In genomic region chr14:54625158-54625557, GRCh38 we compare ENCODE assay signal across 14 cellular contexts. TPM values are rescaled to one million over a fixed set of nuclear protein-coding genes. Genes with fewer than 3 reads are reported as not detected.
DNase-seq lines count a peak whose midpoint lies in the region; ATAC-seq and TF ChIP-seq lines count a peak whose summit lies in the region.
"Had no signal": no experiment of that assay in that cellular context is flagged by ENCODE, and none has a peak within 500 bp of the region (broad histone marks: within the 10 kb centered on the region; RNA-seq: fewer than 3 reads in every experiment).

No MANE protein-coding gene starts in this region.

- no peak overlapping the region for H3K9ac ChIP-seq in mesenchymal stem cell (ENCODE audit: low read length)

- H2BK5ac ChIP-seq in mesenchymal stem cell (ENCODE audit: low read depth, low read length, poor library complexity, severe bottlenecking), result no peak overlapping the region

- peaks cover 6% of the 10 kb centered on the region for H3K36me3 Mint-ChIP-seq in activated CD8-positive, alpha-beta T cell treated with anti-CD3 and anti-CD28 coated beads for 36 hours (ENCODE audit: low read depth)

- no peaks in the 10 kb centered on the region for H3K9me3 Mint-ChIP-seq in activated CD8-positive, alpha-beta T cell treated with anti-CD3 and anti-CD28 coated beads for 36 hours

- intact Hi-C loops in activated CD8-positive, alpha-beta T cell treated with anti-CD3 and anti-CD28 coated beads for 36 hours (cut with micrococcal nuclease), result loop anchor here (5.0 kb wide), 1 partner anchor 53 kb away; no protein-coding TSS in a partner anchor

- no peak for ATAC-seq in activated CD8-positive, alpha-beta T cell treated with anti-CD3 and anti-CD28 coated beads for 36 hours
- ATAC-seq: activated T-cell treated with anti-CD3 and anti-CD28 coated beads, Interleukin-2, amount 50 U/mL, for 72 hours had no signal

- peaks cover 9% of the 10 kb centered on the region for H3K4me1 ChIP-seq in HEK293 (ENCODE audit: control insufficient read depth, insufficient read depth, low read length)
- peaks cover 15% of the 10 kb centered on the region for H3K4me1 ChIP-seq in mesenchymal stem cell (ENCODE audit: control insufficient read depth, insufficient read depth, low read depth, low read length)

- peaks cover 18% of the 10 kb centered on the region for H3K79me1 ChIP-seq in mesenchymal stem cell (replicated peaks; ENCODE audit: low read length, poor library complexity, severe bottlenecking)

- H3K23ac ChIP-seq in mesenchymal stem cell (ENCODE audit: low read length in 2 of 2), result no peak overlapping the region

- H3K4me2 ChIP-seq in mesenchymal stem cell (ENCODE audit: low read length, poor library complexity, severe bottlenecking), result peak overlapping the region; percentile 54

- no peak overlapping the region for H2AFZ ChIP-seq in mesenchymal stem cell (ENCODE audit: low read depth, low read length)

- H3K9me3 ChIP-seq in HEK293 (ENCODE audit: control insufficient read depth, insufficient read depth, low read depth, low read length) (no peaks in the 10 kb centered on the region; the same call in 1 of the 2 replicates), mesenchymal stem cell (ENCODE audit: control insufficient read depth, low read length) (no peaks in the 10 kb centered on the region)
- H3K9me3 ChIP-seq: esophagus squamous epithelium had no signal

- H3K14ac ChIP-seq in mesenchymal stem cell (ENCODE audit: low read length in 2 of 2), result no peak overlapping the region

- TF ChIP-seq CTCF in AG04449 (IDR thresholded peaks at IDR 0.05; ENCODE audit: insufficient read depth, low read length, missing control alignments) (no peak), HEK293 (tag by site-specific recombination; IDR thresholded peaks at IDR 0.05) (no peak)
- TF ChIP-seq CTCF in activated CD8-positive, alpha-beta T cell treated with anti-CD3 and anti-CD28 coated beads for 36 hours (IDR thresholded peaks at IDR 0.05), result no peak

- POLR2A ChIA-PET in AG04449 (lab: Yijun Ruan, JAX) (interaction anchor here (0.6 to 1.8 kb wide), 6 partner anchors 12 to 58 kb away, joined by 3 to 5 read pairs (median 4); partner anchors contain the start of gene SAMD4A), HEK293 (lab: Yijun Ruan, JAX) (interaction anchor here (0.6 to 1.7 kb wide), 2 partner anchors 40 to 59 kb away, joined by 5 to 10 read pairs; no protein-coding TSS in a partner anchor)
- POLR2A ChIA-PET in activated CD8-positive, alpha-beta T cell treated with anti-CD3 and anti-CD28 coated beads for 36 hours (lab: Charles Lee), result no interaction called here

- H3K4ac ChIP-seq in mesenchymal stem cell (ENCODE audit: low read depth in 1 of 2, low read length in 2 of 2), result no peak overlapping the region

- H2AK5ac ChIP-seq in mesenchymal stem cell (ENCODE audit: low read length, severe bottlenecking), result no peak overlapping the region

- WGBS in mesenchymal stem cell, result 2% methylated on average over 5 of the region's 5 CpGs

- H2BK15ac ChIP-seq in mesenchymal stem cell (ENCODE audit: low read depth, poor library complexity, severe bottlenecking), result no peak overlapping the region

- H3K4me3 ChIP-seq in AG04449 (ENCODE audit: low read depth, low read length), result no peak overlapping the region
- H3K4me3 ChIP-seq in HEK293 (ENCODE audit: low read depth, low read length), result no peak overlapping the region
- no peak overlapping the region for H3K4me3 ChIP-seq in mesenchymal stem cell (ENCODE audit: insufficient read depth in 1 of 2, low read depth in 1 of 2, low read length in 2 of 2)
- H3K4me3 ChIP-seq: esophagus squamous epithelium had no signal

- DNase-seq in AG04449 (ENCODE audit: low read depth, low spot score) (peak; percentile 83), amniotic epithelial cell (ENCODE audit: low read depth) (peak; percentile 65), mesenchymal stem cell (peak; percentile 98), Ammon's horn (ENCODE audit: low spot score) (no peak), amniotic stem cell (lab: John Stamatoyannopoulos, UW) (no peak)
- DNase-seq in activated CD8-positive, alpha-beta T cell treated with anti-CD3 and anti-CD28 coated beads for 36 hours, result no peak
- DNase-seq in activated T-cell treated with anti-CD3 and anti-CD28 coated beads, Interleukin-2, amount 50 U/mL, for 48 hours, result no peak
- DNase-seq: activated T-cell treated with anti-CD3 and anti-CD28 coated beads, Interleukin-2, amount 50 U/mL, for 72 hours; esophagus squamous epithelium; GDM1; NCI-H510A had no signal

- H3K18ac ChIP-seq in mesenchymal stem cell (ENCODE audit: low read depth in 1 of 2, low read length in 2 of 2), result no peak overlapping the region

- no peaks in the 10 kb centered on the region for H3K27me3 ChIP-seq in mesenchymal stem cell (ENCODE audit: control insufficient read depth in 1 of 2, insufficient read depth in 1 of 2, low read length in 2 of 2)
- H3K27me3 ChIP-seq: esophagus squamous epithelium had no signal

- no peak overlapping the region for H3K27ac Mint-ChIP-seq in activated CD8-positive, alpha-beta T cell treated with anti-CD3 and anti-CD28 coated beads for 36 hours
- H3K27ac Mint-ChIP-seq: activated T-cell treated with anti-CD3 and anti-CD28 coated beads, Interleukin-2, amount 50 U/mL, for 72 hours had no signal

- no peak overlapping the region for H4K91ac ChIP-seq in mesenchymal stem cell (ENCODE audit: low read length)

- H3K36me3 ChIP-seq in HEK293 (ENCODE audit: control insufficient read depth in 2 of 2, insufficient read depth in 1 of 2, low read length in 2 of 2), result no peaks in the 10 kb centered on the region
- no peaks in the 10 kb centered on the region for H3K36me3 ChIP-seq in mesenchymal stem cell (ENCODE audit: control insufficient read depth in 1 of 2, insufficient read depth in 2 of 2, low read depth in 1 of 2, low read length in 2 of 2)
- H3K36me3 ChIP-seq: esophagus squamous epithelium had no signal

- no peak overlapping the region for H2BK12ac ChIP-seq in mesenchymal stem cell (ENCODE audit: low read length in 2 of 2)

- no peak overlapping the region for H2BK120ac ChIP-seq in mesenchymal stem cell (ENCODE audit: low read depth, low read length)

- no peak overlapping the region for H4K8ac ChIP-seq in mesenchymal stem cell (ENCODE audit: low read length)

- H3K4me3 Mint-ChIP-seq in activated CD8-positive, alpha-beta T cell treated with anti-CD3 and anti-CD28 coated beads for 36 hours, result no peak overlapping the region
- H3K4me3 Mint-ChIP-seq: activated T-cell treated with anti-CD3 and anti-CD28 coated beads, Interleukin-2, amount 50 U/mL, for 72 hours; brain had no signal

- peaks cover 52% of the 10 kb centered on the region for H3K4me1 Mint-ChIP-seq in activated CD8-positive, alpha-beta T cell treated with anti-CD3 and anti-CD28 coated beads for 36 hours (ENCODE audit: low read depth)

- H3K27ac ChIP-seq in HEK293 (ENCODE audit: extremely low read depth, low read depth, low read length) (no peak overlapping the region), mesenchymal stem cell (ENCODE audit: low read length, poor library complexity, severe bottlenecking) (peak overlapping the region; percentile 49)
- H3K27ac ChIP-seq: C4-2B, esophagus squamous epithelium had no signal

- H3K27me3 Mint-ChIP-seq in activated CD8-positive, alpha-beta T cell treated with anti-CD3 and anti-CD28 coated beads for 36 hours, result no peaks in the 10 kb centered on the region
- H3K27me3 Mint-ChIP-seq: brain had no signal

- CTCF ChIA-PET in AG04449 (lab: Yijun Ruan, JAX), result interaction anchor here (0.6 to 2.4 kb wide), 7 partner anchors 15 to 181 kb away, joined by 3 to 12 read pairs (median 5); no protein-coding TSS in a partner anchor
- CTCF ChIA-PET in HEK293 (lab: Yijun Ruan, JAX), result interaction anchor here (0.5 to 1.2 kb wide), 7 partner anchors 12 to 149 kb away, joined by 3 to 6 read pairs (median 4); partner anchors contain the start of gene SAMD4A
- CTCF ChIA-PET in activated CD8-positive, alpha-beta T cell treated with anti-CD3 and anti-CD28 coated beads for 36 hours (lab: Charles Lee), result interaction anchor here (1.5 kb wide), 1 partner anchor 148 kb away, joined by 10 read pairs; no protein-coding TSS in a partner anchor

TF ChIP-seq in HEK293, 187 proteins besides CTCF, POLR2A, EP300 and RAD21:
- TF ChIP-seq KLF8 (tag by site-specific recombination; IDR thresholded peaks at IDR 0.05) (no peak), SP7 (tag by site-specific recombination; IDR thresholded peaks at IDR 0.05) (peak; percentile 33; the same call in 1 of the 2 replicates), ZNF600 (tag by site-specific recombination; IDR thresholded peaks at IDR 0.05) (peak; percentile 58; the same call in 1 of the 2 replicates), ZNF510 (tag by site-specific recombination; IDR thresholded peaks at IDR 0.05; ENCODE audit: insufficient replicate concordance) (no peak), SP3 (tag by site-specific recombination; IDR thresholded peaks at IDR 0.05) (no peak), ZBTB44 (tag by site-specific recombination; IDR thresholded peaks at IDR 0.05) (peak; percentile 22; the same call in 1 of the 2 replicates), PRDM1 (tag by site-specific recombination; IDR thresholded peaks at IDR 0.05) (peak; percentile 78), IKZF3 (tag by site-specific recombination; IDR thresholded peaks at IDR 0.05) (peak; percentile 69), ZNF184 (tag by site-specific recombination; IDR thresholded peaks at IDR 0.05) (no peak), ZNF121 (tag by site-specific recombination; IDR thresholded peaks at IDR 0.05) (no peak), ZNF660 (tag by site-specific recombination; IDR thresholded peaks at IDR 0.05) (peak; percentile 23; the same call in 1 of the 2 replicates)
TF ChIP-seq in HEK293: peak in this region for 6.

RNA-seq across cellular contexts. Expression of gene SAMD4A, which starts 58.2 kb away (rescaled TPM):
- 21.1 TPM for polyA plus RNA-seq in mesenchymal stem cell (2013, experiment 1 of 2)
- 21.2 TPM for polyA plus RNA-seq in mesenchymal stem cell (2013, experiment 2 of 2)
- 1 to 10 TPM; 4.5 to 4.9 TPM for total RNA-seq in activated CD8-positive, alpha-beta T cell treated with anti-CD3 and anti-CD28 coated beads for 36 hours

Comparison
In these comparisons a context has a peak if more than half of its experiments do, and no peak if none do; other contexts are left out.
1. DNase-seq: peak in AG04449 (single experiment), amniotic epithelial cell (single experiment) and mesenchymal stem cell (single experiment); none in Ammon's horn (single experiment), activated CD8-positive, alpha-beta T cell treated with anti-CD3 and anti-CD28 coated beads for 36 hours (single experiment), amniotic stem cell (single experiment) and activated T-cell treated with anti-CD3 and anti-CD28 coated beads, Interleukin-2, amount 50 U/mL, for 48 hours (0 of 2).